Comparison of ENCODE assay signal across 13 cellular contexts in the genomic region with DNA sequence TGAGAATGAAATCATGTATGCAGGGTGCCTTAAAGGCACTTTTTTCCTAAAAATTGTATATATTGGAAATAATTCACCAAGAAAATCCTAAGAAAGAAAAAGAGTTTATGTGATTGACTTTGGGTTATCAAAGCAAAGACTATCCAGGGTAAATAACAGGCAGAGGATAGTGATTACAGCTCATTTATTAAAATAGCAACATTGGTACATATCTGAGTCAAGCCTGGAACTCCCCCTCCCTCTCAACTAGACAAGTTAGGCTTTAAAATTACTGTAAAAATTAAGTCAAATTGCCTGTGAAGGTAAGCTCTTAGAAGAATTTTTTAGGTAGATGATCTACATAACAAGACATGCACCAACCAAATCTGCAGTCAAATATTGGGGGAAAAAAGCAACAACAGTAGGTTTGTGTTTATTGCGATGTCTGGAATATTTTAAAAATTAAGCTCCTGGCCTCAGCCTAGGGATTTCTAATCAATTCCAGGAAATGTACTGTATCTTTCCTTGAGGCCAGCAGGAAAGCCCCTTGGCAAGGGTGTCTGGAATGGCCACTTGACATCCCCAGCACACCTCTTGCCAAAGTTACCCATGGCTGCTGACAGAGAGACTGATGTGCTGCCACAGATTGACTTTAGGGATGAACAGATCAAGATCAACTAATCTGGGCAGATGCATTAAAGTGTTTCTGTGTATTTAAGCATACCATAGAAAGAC. TPM values are rescaled to one million over a fixed set of nuclear protein-coding genes. Genes with fewer than 3 reads are reported as not detected.
DNase-seq lines count a peak whose midpoint lies in the region; ATAC-seq and TF ChIP-seq lines count a peak whose summit lies in the region.
"Had no signal": no experiment of that assay in that cellular context is flagged by ENCODE, and none has a peak within 500 bp of the region (broad histone marks: within the 10 kb centered on the region; RNA-seq: fewer than 3 reads in every experiment).

No MANE protein-coding gene starts in this region.

- no peaks in the 10 kb centered on the region for H3K27me3 ChIP-seq in dorsolateral prefrontal cortex
- H3K27me3 ChIP-seq: esophagus squamous epithelium had no signal

- peak overlapping the region; percentile 86 to 89 for H3K27ac Mint-ChIP-seq in natural killer cell treated with Interleukin-12 subunit alpha and Interleukin-12 subunit beta and Interleukin-15 and Interleukin-18, amount 100 ng/mL, for 72 hours
- peak overlapping the region in 1 of 2 donors; percentile 47 for H3K27ac Mint-ChIP-seq in natural killer cell
- H3K27ac Mint-ChIP-seq in activated T-helper 1 cell treated with anti-CD3 and anti-CD28 coated beads, Interleukin-12 subunit alpha, Interleukin-12 subunit beta, Interleukin-2, Interleukin-4 antibody, amounts not matched to agents 30 ng/mL and 10 ng/mL and 1 ng/mL, durations not matched to agents 14 hours and 24 hours and 36 hours = peak overlapping the region; percentile 93
- H3K27ac Mint-ChIP-seq: nephron progenitor cell had no signal

- no peak for ATAC-seq in natural killer cell treated with Interleukin-12 subunit alpha and Interleukin-12 subunit beta and Interleukin-15 and Interleukin-18, amount 100 ng/mL, for 72 hours
- ATAC-seq in natural killer cell (no peak), HG03442 (IDR thresholded peaks at IDR 0.05; ENCODE audit: unreplicated experiment) (peak; percentile 30), HG02973 (IDR thresholded peaks at IDR 0.05; ENCODE audit: unreplicated experiment) (no peak)

- H3K27ac ChIP-seq in dorsolateral prefrontal cortex = no peak overlapping the region
- H3K27ac ChIP-seq: esophagus squamous epithelium had no signal

- H3K4me3 Mint-ChIP-seq in natural killer cell treated with Interleukin-12 subunit alpha and Interleukin-12 subunit beta and Interleukin-15 and Interleukin-18, amount 100 ng/mL, for 72 hours = peak overlapping the region; percentile 73
- H3K4me3 Mint-ChIP-seq in natural killer cell = no peak overlapping the region
- peak overlapping the region; percentile 57 for H3K4me3 Mint-ChIP-seq in activated T-helper 1 cell treated with anti-CD3 and anti-CD28 coated beads, Interleukin-12 subunit alpha, Interleukin-12 subunit beta, Interleukin-2, Interleukin-4 antibody, amounts not matched to agents 30 ng/mL and 10 ng/mL and 1 ng/mL, durations not matched to agents 14 hours and 24 hours and 36 hours
- H3K4me3 Mint-ChIP-seq: nephron progenitor cell had no signal

- H3K4me3 ChIP-seq in dorsolateral prefrontal cortex = no peak overlapping the region
- H3K4me3 ChIP-seq: esophagus squamous epithelium had no signal

- peaks cover 16% of the 10 kb centered on the region for H3K36me3 Mint-ChIP-seq in natural killer cell treated with Interleukin-12 subunit alpha and Interleukin-12 subunit beta and Interleukin-15 and Interleukin-18, amount 100 ng/mL, for 72 hours
- H3K36me3 Mint-ChIP-seq in natural killer cell = peaks cover 9% of the 10 kb centered on the region
- peaks cover 12% of the 10 kb centered on the region for H3K36me3 Mint-ChIP-seq in activated T-helper 1 cell treated with anti-CD3 and anti-CD28 coated beads, Interleukin-12 subunit alpha, Interleukin-12 subunit beta, Interleukin-2, Interleukin-4 antibody, amounts not matched to agents 30 ng/mL and 10 ng/mL and 1 ng/mL, durations not matched to agents 14 hours and 24 hours and 36 hours (ENCODE audit: low read depth)

- TF ChIP-seq CTCF in natural killer cell (IDR thresholded peaks at IDR 0.05) (no peak), dorsolateral prefrontal cortex (IDR thresholded peaks at IDR 0.05 in 54 of 56, conservative IDR thresholded peaks at IDR 0.05 in 2 of 56; ENCODE audit: low read depth in 1 of 56, partially characterized antibody in 56 of 56) (no peak)

- intact Hi-C loops in natural killer cell (cut with micrococcal nuclease) (no loop called here), dorsolateral prefrontal cortex (cut with DNase I) (no loop called here)
- intact Hi-C loops in activated T-helper 1 cell treated with anti-CD3 and anti-CD28 coated beads, Interleukin-12 subunit alpha, Interleukin-12 subunit beta, Interleukin-2, Interleukin-4 antibody, amounts not matched to agents 30 ng/mL and 10 ng/mL and 1 ng/mL, durations not matched to agents 14 hours and 24 hours and 36 hours (cut with micrococcal nuclease) = loop anchor here (1.0 to 5.0 kb wide), 5 partner anchors 56 to 799 kb away; no protein-coding TSS in a partner anchor

- no peak for DNase-seq in natural killer cell treated with Interleukin-12 subunit alpha and Interleukin-12 subunit beta and Interleukin-15 and Interleukin-18, amount 100 ng/mL, for 72 hours (ENCODE audit: low spot score)
- DNase-seq in natural killer cell (no peak), mesenteric fat pad (ENCODE audit: low spot score) (no peak), HuH-7.5 (ENCODE audit: low spot score) (no peak), dorsolateral prefrontal cortex (no peak)
- no peak for DNase-seq in activated T-helper 1 cell treated with anti-CD3 and anti-CD28 coated beads, Interleukin-12 subunit alpha, Interleukin-12 subunit beta, Interleukin-2, Interleukin-4 antibody, amounts not matched to agents 30 ng/mL and 10 ng/mL and 1 ng/mL, durations not matched to agents 14 hours and 24 hours and 36 hours (ENCODE audit: low spot score)
- DNase-seq: activated CD4-positive, CD25-positive, alpha-beta regulatory T cell treated with anti-CD3 and anti-CD28 coated beads, Interleukin-2, amount 50 U/mL, for 72 hours; C1 segment of cervical spinal cord; esophagus squamous epithelium; nephron progenitor cell; OCI-M1 had no signal

- H3K27me3 Mint-ChIP-seq in natural killer cell treated with Interleukin-12 subunit alpha and Interleukin-12 subunit beta and Interleukin-15 and Interleukin-18, amount 100 ng/mL, for 72 hours = peaks cover 0 to 2% of the 10 kb centered on the region in 2 donors
- peaks cover 0 to 8% of the 10 kb centered on the region in 2 donors for H3K27me3 Mint-ChIP-seq in natural killer cell (ENCODE audit: low read depth in 2 of 2)
- peaks cover 1% of the 10 kb centered on the region for H3K27me3 Mint-ChIP-seq in activated T-helper 1 cell treated with anti-CD3 and anti-CD28 coated beads, Interleukin-12 subunit alpha, Interleukin-12 subunit beta, Interleukin-2, Interleukin-4 antibody, amounts not matched to agents 30 ng/mL and 10 ng/mL and 1 ng/mL, durations not matched to agents 14 hours and 24 hours and 36 hours (ENCODE audit: insufficient read depth)

- peaks cover 7% of the 10 kb centered on the region for H3K9me3 Mint-ChIP-seq in natural killer cell treated with Interleukin-12 subunit alpha and Interleukin-12 subunit beta and Interleukin-15 and Interleukin-18, amount 100 ng/mL, for 72 hours
- peaks cover 2 to 7% of the 10 kb centered on the region in 2 donors for H3K9me3 Mint-ChIP-seq in natural killer cell
- H3K9me3 Mint-ChIP-seq in activated T-helper 1 cell treated with anti-CD3 and anti-CD28 coated beads, Interleukin-12 subunit alpha, Interleukin-12 subunit beta, Interleukin-2, Interleukin-4 antibody, amounts not matched to agents 30 ng/mL and 10 ng/mL and 1 ng/mL, durations not matched to agents 14 hours and 24 hours and 36 hours = peaks cover 22% of the 10 kb centered on the region

- H3K4me1 Mint-ChIP-seq in natural killer cell treated with Interleukin-12 subunit alpha and Interleukin-12 subunit beta and Interleukin-15 and Interleukin-18, amount 100 ng/mL, for 72 hours (ENCODE audit: low read depth in 2 of 2) = peaks cover 39 to 46% of the 10 kb centered on the region in 2 donors
- H3K4me1 Mint-ChIP-seq in natural killer cell = peaks cover 36% of the 10 kb centered on the region in 2 donors
- H3K4me1 Mint-ChIP-seq in activated T-helper 1 cell treated with anti-CD3 and anti-CD28 coated beads, Interleukin-12 subunit alpha, Interleukin-12 subunit beta, Interleukin-2, Interleukin-4 antibody, amounts not matched to agents 30 ng/mL and 10 ng/mL and 1 ng/mL, durations not matched to agents 14 hours and 24 hours and 36 hours (ENCODE audit: low read depth) = peaks cover 60% of the 10 kb centered on the region
- H3K4me1 Mint-ChIP-seq: nephron progenitor cell had no signal

RNA-seq across cellular contexts. Expression of a gene that starts 31.2 kb away (rescaled TPM):
- 100 to 1,000 TPM; 137 to 215 TPM for total RNA-seq in natural killer cell treated with Interleukin-12 subunit alpha and Interleukin-12 subunit beta and Interleukin-15 and Interleukin-18, amount 100 ng/mL, for 72 hours
- total RNA-seq in natural killer cell = 10 to 100 TPM; 75.3 to 82.2 (median 80.1) TPM
- total RNA-seq in activated T-helper 1 cell treated with anti-CD3 and anti-CD28 coated beads, Interleukin-12 subunit alpha, Interleukin-12 subunit beta, Interleukin-2, Interleukin-4 antibody, amounts not matched to agents 30 ng/mL and 10 ng/mL and 1 ng/mL, durations not matched to agents 14 hours and 24 hours and 36 hours = 104 and 115 TPM in 2 replicates
- total RNA-seq in mesenteric fat pad = 66.4 TPM
- 100 to 1,000 TPM in 100 of 120 experiments, 10 to 100 TPM in 20; 67.2 to 187 (median 115) TPM for total RNA-seq in dorsolateral prefrontal cortex
